Comparison of ENCODE assay signal across 21 cellular contexts in the genomic region with DNA sequence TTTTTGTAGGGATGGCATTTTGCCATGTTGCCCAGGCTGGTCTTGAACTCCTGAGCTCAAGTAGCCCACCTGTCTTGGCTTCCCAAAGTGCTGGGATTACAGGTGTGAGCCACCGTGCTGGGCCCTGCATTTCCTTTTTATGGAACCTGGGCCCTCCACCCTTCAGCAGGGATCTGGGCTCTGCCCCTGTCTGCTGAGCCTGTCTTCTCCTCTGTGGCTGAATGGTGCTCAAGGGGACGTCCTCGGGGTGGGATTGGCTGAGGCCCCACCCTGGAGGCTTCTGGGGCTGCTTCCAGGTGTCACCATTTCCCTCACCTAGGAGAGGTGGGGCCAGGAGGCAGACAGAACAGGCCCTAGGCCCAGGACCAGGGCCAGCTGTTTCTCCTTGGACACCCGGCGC. TPM values are rescaled to one million over a fixed set of nuclear protein-coding genes. Genes with fewer than 3 reads are reported as not detected.
DNase-seq lines count a peak whose midpoint lies in the region; FAIRE-seq and TF ChIP-seq lines count a peak whose summit lies in the region.
"Had no signal": no experiment of that assay in that cellular context is flagged by ENCODE, and none has a peak within 500 bp of the region (broad histone marks: within the 10 kb centered on the region; RNA-seq: fewer than 3 reads in every experiment).

No MANE protein-coding gene starts in this region.

- H3K36me3 Mint-ChIP-seq in CD14-positive monocyte (no peaks in the 10 kb centered on the region), chondrocyte (ENCODE audit: low read depth) (no peaks in the 10 kb centered on the region)
- H3K36me3 Mint-ChIP-seq: CD4-positive, CD25-positive, alpha-beta regulatory T cell; CD8-positive, alpha-beta memory T cell had no signal

- no peak overlapping the region for H2BK5ac ChIP-seq in neuronal stem cell (ENCODE audit: low read length)

- TF ChIP-seq CTCF in CD14-positive monocyte (IDR thresholded peaks at IDR 0.05) (no peak), chondrocyte (IDR thresholded peaks at IDR 0.05) (no peak), spleen (IDR thresholded peaks at IDR 0.05 in 8 of 11, conservative IDR thresholded peaks at IDR 0.05 in 3 of 11) (no peak)

- no peak overlapping the region for H3K4me3 ChIP-seq in neuronal stem cell (ENCODE audit: low read length in 2 of 2)
- H3K4me3 ChIP-seq in spleen = no peak overlapping the region
- H3K4me3 ChIP-seq: BLaER1 treated with 17β-estradiol and CSF1 and Interleukin-3, amounts not matched to agents 10 nM and 100 nM; GM12878 had no signal

- H3K27ac ChIP-seq in neuronal stem cell (replicated peaks; ENCODE audit: low read length) (no peak overlapping the region), spleen (no peak overlapping the region)
- H3K27ac ChIP-seq: BLaER1 treated with 17β-estradiol and CSF1 and Interleukin-3, amounts not matched to agents 10 nM and 100 nM had no signal

- no peak overlapping the region for H4K8ac ChIP-seq in neuronal stem cell (ENCODE audit: low read depth, low read length)

- no peak overlapping the region for H3K14ac ChIP-seq in neuronal stem cell (ENCODE audit: low read length)

- H3K18ac ChIP-seq in neuronal stem cell (ENCODE audit: low read length) = peak overlapping the region; percentile 78

- peak overlapping the region; percentile 65 for H2AK5ac ChIP-seq in neuronal stem cell (ENCODE audit: low read depth, low read length)

- TF ChIP-seq POLR2A in spleen (IDR thresholded peaks at IDR 0.05) = no peak

- H3K9me3 ChIP-seq in neuronal stem cell (replicated peaks in 1 of 2; ENCODE audit: control insufficient read depth in 2 of 2, insufficient read depth in 1 of 2, low read depth in 1 of 2, low read length in 2 of 2) (no peaks in the 10 kb centered on the region), spleen (peaks cover 0 to 6% (median 0%) of the 10 kb centered on the region in 8 donors)

- H3K36me3 ChIP-seq in neuronal stem cell (replicated peaks in 1 of 2; ENCODE audit: control insufficient read depth in 2 of 2, insufficient read depth in 2 of 2, low read length in 2 of 2) (no peaks in the 10 kb centered on the region), spleen (no peaks in the 10 kb centered on the region)

- H3K9me3 Mint-ChIP-seq in CD14-positive monocyte (peaks cover 0 to 9% (median 6%) of the 10 kb centered on the region in 7 donors), chondrocyte (ENCODE audit: low read depth) (no peaks in the 10 kb centered on the region)
- H3K9me3 Mint-ChIP-seq: CD4-positive, CD25-positive, alpha-beta regulatory T cell; CD8-positive, alpha-beta memory T cell; HFFc6 had no signal

- H3K27ac Mint-ChIP-seq in CD14-positive monocyte = no peak overlapping the region
- H3K27ac Mint-ChIP-seq in chondrocyte (ENCODE audit: unreplicated experiment) = no peak overlapping the region
- H3K27ac Mint-ChIP-seq: B cell; CD4-positive, CD25-positive, alpha-beta regulatory T cell; HFFc6 had no signal

- peaks cover 2% of the 10 kb centered on the region for H3K4me1 Mint-ChIP-seq in CD14-positive monocyte
- peaks cover 23% of the 10 kb centered on the region for H3K4me1 Mint-ChIP-seq in chondrocyte (ENCODE audit: low read depth)
- H3K4me1 Mint-ChIP-seq: B cell had no signal

- H3K4me3 Mint-ChIP-seq in CD14-positive monocyte (no peak overlapping the region), chondrocyte (ENCODE audit: unreplicated experiment) (no peak overlapping the region)
- H3K4me3 Mint-ChIP-seq: B cell; CD4-positive, CD25-positive, alpha-beta regulatory T cell; CD8-positive, alpha-beta memory T cell; HFFc6 had no signal

- no peak overlapping the region for H3K4ac ChIP-seq in neuronal stem cell (ENCODE audit: low read length)

- peaks cover 0 to 15% (median 0%) of the 10 kb centered on the region in 3 experiments for H3K27me3 ChIP-seq in neuronal stem cell (ENCODE audit: control insufficient read depth in 3 of 3, insufficient read depth in 3 of 3, low read depth in 1 of 3, low read length in 3 of 3)
- peaks cover 0 to 47% (median 0%) of the 10 kb centered on the region in 7 donors for H3K27me3 ChIP-seq in spleen (replicated peaks in 1 of 7)
- H3K27me3 ChIP-seq: BLaER1 treated with 17β-estradiol and CSF1 and Interleukin-3, amounts not matched to agents 10 nM and 100 nM had no signal

- H4K91ac ChIP-seq in neuronal stem cell (ENCODE audit: low read depth, low read length, poor library complexity) = no peak overlapping the region

- no CpG with 5 or more reads among the region's 5 CpGs for WGBS in neuronal stem cell (ENCODE audit: extremely low coverage in 2 of 2, insufficient read length in 2 of 2, insufficient replicate concordance in 1 of 2), 2 donors
- WGBS in spleen, 5 donors = 77 to 91% (median 89%) methylated on average over 5 of the region's 5 CpGs

- no peak overlapping the region for H3K4me2 ChIP-seq in neuronal stem cell (ENCODE audit: insufficient read depth, low read length, poor library complexity, severe bottlenecking)

- H3K4me1 ChIP-seq in neuronal stem cell (ENCODE audit: control insufficient read depth in 2 of 2, insufficient read depth in 1 of 2, low read depth in 1 of 2, low read length in 2 of 2) (peaks cover 9 to 40% of the 10 kb centered on the region in 2 donors), spleen (peaks cover 0 to 8% (median 0%) of the 10 kb centered on the region in 6 donors)

- H2BK15ac ChIP-seq in neuronal stem cell (ENCODE audit: low read length) = no peak overlapping the region

- H3K23ac ChIP-seq in neuronal stem cell (ENCODE audit: low read depth, low read length, poor library complexity) = no peak overlapping the region

- DNase-seq in CD14-positive monocyte (ENCODE audit: low spot score) (peak; percentile 12), chondrocyte (ENCODE audit: low spot score) (peak; percentile 44), neuronal stem cell (ENCODE audit: low spot score) (no peak), spleen (peak; percentile 32), MV-4-11 (lab: John Stamatoyannopoulos, UW) (no peak), NCI-H526 (lab: John Stamatoyannopoulos, UW) (no peak), RCC 7860 (ENCODE audit: low spot score) (no peak)
- DNase-seq: CD4-positive, CD25-positive, alpha-beta regulatory T cell; CD8-positive, alpha-beta memory T cell; COR-L47; DMS 273 treated with DMSO at 0.1 percent for 48 hours; DMS53; DND-41; EL; GOT3; HFFc6 had no signal

- no peak for FAIRE-seq in RCC 7860 (lab: Jason Lieb, UNC)
- FAIRE-seq: GM12878, HepG2, HTR-8/SVneo had no signal

- H2BK12ac ChIP-seq in neuronal stem cell (ENCODE audit: low read length) = no peak overlapping the region

- no peaks in the 10 kb centered on the region for H3K79me1 ChIP-seq in neuronal stem cell (ENCODE audit: low read depth, low read length)

- H2BK120ac ChIP-seq in neuronal stem cell (ENCODE audit: low read depth, low read length) = no peak overlapping the region

- intact Hi-C loops in CD14-positive monocyte (cut with micrococcal nuclease) (no loop called here), spleen (cut with DNase I; ENCODE audit: low total_unique reads) (loop anchor here (10.0 kb wide), 2 partner anchors 224 to 266 kb away; no protein-coding TSS in a partner anchor)

- no peak overlapping the region for H2AFZ ChIP-seq in neuronal stem cell (ENCODE audit: low read length)

- no peak overlapping the region for H3K9ac ChIP-seq in neuronal stem cell (ENCODE audit: low read depth, low read length, poor library complexity)
- H3K9ac ChIP-seq: BLaER1 treated with 17β-estradiol and CSF1 and Interleukin-3, amounts not matched to agents 10 nM and 100 nM had no signal

- H3K27me3 Mint-ChIP-seq in CD14-positive monocyte (ENCODE audit: low read depth in 3 of 3) = peaks cover 7 to 13% (median 10%) of the 10 kb centered on the region in 3 donors
- H3K27me3 Mint-ChIP-seq in chondrocyte (ENCODE audit: low read depth) = no peaks in the 10 kb centered on the region
- H3K27me3 Mint-ChIP-seq: CD4-positive, CD25-positive, alpha-beta regulatory T cell had no signal

RNA-seq across cellular contexts. Expression of gene FAM241B, which starts 18.4 kb away (rescaled TPM):
- polyA plus RNA-seq in CD14-positive monocyte (not detected), spleen (1 to 10 TPM; 1.6 to 3.2 (median 1.7) TPM)
- total RNA-seq in chondrocyte (5.0 to 13.7 TPM (median 9.7 TPM) in 3 replicates), spleen (1 to 10 TPM in 6 of 7 donors, under 1 TPM in 1; 0.77 to 2.8 (median 1.8) TPM)
- 21.0 TPM for polyA plus RNA-seq in neuronal stem cell (2013, experiment 1 of 2)
- polyA plus RNA-seq in neuronal stem cell (2013, experiment 2 of 2) = 22.3 TPM

Comparison
In these comparisons a context has a peak if more than half of its experiments do, and no peak if none do; other contexts are left out.
1. DNase-seq: peak in CD14-positive monocyte (single experiment), chondrocyte (single experiment) and spleen (single experiment); none in neuronal stem cell (single experiment), MV-4-11 (single experiment), NCI-H526 (0 of 2) and RCC 7860 (single experiment).